Comparison of ENCODE assay signal across 20 cellular contexts in genomic region chr20:44196278-44196677, GRCh38. TPM values are rescaled to one million over a fixed set of nuclear protein-coding genes. Genes with fewer than 3 reads are reported as not detected.
DNase-seq lines count a peak whose midpoint lies in the region; ATAC-seq, FAIRE-seq and TF ChIP-seq lines count a peak whose summit lies in the region.
"Had no signal": no experiment of that assay in that cellular context is flagged by ENCODE, and none has a peak within 500 bp of the region (broad histone marks: within the 10 kb centered on the region; RNA-seq: fewer than 3 reads in every experiment).

No MANE protein-coding gene starts in this region.

- peaks cover 0 to 6% (median 0%) of the 10 kb centered on the region in 5 donors for H3K27me3 Mint-ChIP-seq in naive thymus-derived CD4-positive, alpha-beta T cell
- H3K27me3 Mint-ChIP-seq: activated T-helper 17 cell treated with anti-CD3 and anti-CD28 coated beads, Interleukin-2, amount 50 U/mL, for 72 hours had no signal

- no peak overlapping the region for H3K9ac ChIP-seq in GM12878 (ENCODE audit: control insufficient read depth, insufficient read depth, low read length)

- DNase-seq in DMS53 (lab: John Stamatoyannopoulos, UW) (peak; percentile 18), DMS53 treated with DMSO at 0.1 percent for 48 hours (lab: John Stamatoyannopoulos, UW; ENCODE audit: unreplicated experiment) (no peak), M059J (ENCODE audit: low read depth) (peak; percentile 41), GM12878 (ENCODE audit: low read depth, low spot score) (no peak), GM13977 (ENCODE audit: low spot score) (no peak)
- DNase-seq in naive thymus-derived CD4-positive, alpha-beta T cell: peak in 1 of 9 donors; percentile 14
- DNase-seq: 8988T; MV-4-11; natural killer cell; NCI-H2171 treated with DMSO at 0.1 percent for 48 hours; NK-92 treated with Interleukin-12 subunit alpha and Interleukin-12 subunit beta, amount 100 ng/mL, for 24 hours; substantia nigra had no signal

- TF ChIP-seq EP300 in GM12878 (IDR thresholded peaks at IDR 0.05; ENCODE audit: borderline replicate concordance in 1 of 2, control insufficient read depth in 1 of 2, low read depth in 2 of 2, low read length in 2 of 2): no peak

- H3K4me3 Mint-ChIP-seq in naive thymus-derived CD4-positive, alpha-beta T cell: no peak overlapping the region
- H3K4me3 Mint-ChIP-seq: activated T-helper 17 cell treated with anti-CD3 and anti-CD28 coated beads, Interleukin-2, amount 50 U/mL, for 72 hours; natural killer cell had no signal

- no peaks in the 10 kb centered on the region for H3K27me3 ChIP-seq in GM12878 (replicated peaks in 1 of 2; ENCODE audit: control insufficient read depth in 2 of 2, insufficient read depth in 2 of 2, low read length in 1 of 2)
- H3K27me3 ChIP-seq in naive thymus-derived CD4-positive, alpha-beta T cell (ENCODE audit: control insufficient read depth in 2 of 2, insufficient read depth in 2 of 2, low read length in 2 of 2): no peaks in the 10 kb centered on the region

- in situ Hi-C loops in GM12878 (cut with MboI): no loop called here
- in situ Hi-C loops in GM13977 (cut with MboI; ENCODE audit: low pct_unique_long_range_greater_than_20kb, low sequenced_read_pairs, unreplicated experiment): no loop called here

- no peak overlapping the region for H3K27ac ChIP-seq in GM12878 (ENCODE audit: control insufficient read depth, insufficient read depth)
- H3K27ac ChIP-seq in naive thymus-derived CD4-positive, alpha-beta T cell (ENCODE audit: low read depth, low read length): no peak overlapping the region
- H3K27ac ChIP-seq: coronary artery had no signal

- H4K20me1 ChIP-seq in GM12878 (ENCODE audit: control insufficient read depth, insufficient read depth): no peaks in the 10 kb centered on the region

- H3K9me3 Mint-ChIP-seq in naive thymus-derived CD4-positive, alpha-beta T cell: peaks cover 0 to 2% (median 0%) of the 10 kb centered on the region in 11 donors
- H3K9me3 Mint-ChIP-seq: activated T-helper 17 cell treated with anti-CD3 and anti-CD28 coated beads, Interleukin-2, amount 50 U/mL, for 72 hours; natural killer cell had no signal

- no peak overlapping the region for H3K4me3 ChIP-seq in GM12878
- H3K4me3 ChIP-seq in naive thymus-derived CD4-positive, alpha-beta T cell (ENCODE audit: low read length): no peak overlapping the region
- H3K4me3 ChIP-seq: coronary artery had no signal

- no TSS peak for BruUV-seq in GM12878 (replicated peaks; lab: Mats Ljungman, UMichigan)

- H3K4me2 ChIP-seq in GM12878 (ENCODE audit: control insufficient read depth, insufficient read depth): no peak overlapping the region

- TF ChIP-seq POLR2A in GM12878 (IDR thresholded peaks at IDR 0.05; ENCODE audit: low read depth, low read length): no peak

- no peak for TF ChIP-seq RAD21 in GM12878 (IDR thresholded peaks at IDR 0.05; ENCODE audit: insufficient read depth, low read depth, low read length)

- H3K36me3 ChIP-seq in GM12878 (ENCODE audit: control insufficient read depth in 2 of 2, insufficient read depth in 2 of 2, low read length in 1 of 2): peaks cover 13 to 18% of the 10 kb centered on the region in 2 experiments; a peak in 3 of 4 replicates
- H3K36me3 ChIP-seq in naive thymus-derived CD4-positive, alpha-beta T cell (ENCODE audit: control insufficient read depth in 2 of 3, insufficient read depth in 3 of 3, low read length in 3 of 3): peaks cover 17 to 47% (median 37%) of the 10 kb centered on the region in 3 experiments

- no peaks in the 10 kb centered on the region for H3K4me1 ChIP-seq in GM12878 (ENCODE audit: control insufficient read depth, insufficient read depth, low read length)
- H3K4me1 ChIP-seq in naive thymus-derived CD4-positive, alpha-beta T cell (ENCODE audit: control insufficient read depth in 2 of 2, insufficient read depth in 2 of 2, low read length in 2 of 2): no peaks in the 10 kb centered on the region

- no peak for FAIRE-seq in GM12878 (lab: Jason Lieb, UNC)

- peaks cover 8 to 46% (median 31%) of the 10 kb centered on the region in 5 donors for H3K36me3 Mint-ChIP-seq in naive thymus-derived CD4-positive, alpha-beta T cell

- ATAC-seq in GM12878 (peak; percentile 37; the same call in 2 of the 3 replicates), HG02678 (IDR thresholded peaks at IDR 0.05; ENCODE audit: unreplicated experiment) (no peak), GM21423 (IDR thresholded peaks at IDR 0.05; ENCODE audit: unreplicated experiment) (no peak)
- peak; percentile 50 for ATAC-seq in naive thymus-derived CD4-positive, alpha-beta T cell
- ATAC-seq: activated T-helper 17 cell treated with anti-CD3 and anti-CD28 coated beads, Interleukin-2, amount 50 U/mL, for 72 hours; esophagus mucosa; natural killer cell had no signal

- H2AFZ ChIP-seq in GM12878 (ENCODE audit: control insufficient read depth, low read depth, low read length): no peak overlapping the region

- CTCF ChIA-PET in GM12878 (lab: Yijun Ruan, JAX): interaction anchor here (0.7 to 3.4 kb wide), 8 partner anchors 11 to 115 kb away, joined by 3 to 22 read pairs (median 6); partner anchors contain the start of gene FITM2
- CTCF ChIA-PET in naive thymus-derived CD4-positive, alpha-beta T cell (lab: Charles Lee): interaction anchor here (0.8 to 1.9 kb wide), 2 partner anchors 79 to 412 kb away, joined by 3 to 11 read pairs; no protein-coding TSS in a partner anchor

- TF ChIP-seq CTCF in GM12878 (IDR thresholded peaks at IDR 0.05 in 2 of 3, conservative IDR thresholded peaks at IDR 0.05 in 1 of 3; ENCODE audit: control insufficient read depth in 2 of 3, extremely low read depth in 1 of 3, insufficient read depth in 1 of 3, low read depth in 3 of 3, low read length in 3 of 3): peak in 1 of 3 experiments; percentile 15; a peak in 2 of 6 replicates
- TF ChIP-seq CTCF in GM13977 (IDR thresholded peaks at IDR 0.05; ENCODE audit: extremely low read depth, insufficient read depth, missing control alignments): no peak

- RAD21 ChIA-PET in GM12878 (lab: Charles Lee; ENCODE audit: unreplicated experiment): interaction anchor here (0.6 kb wide), 2 partner anchors 21 to 264 kb away, joined by 3 to 4 read pairs; no protein-coding TSS in a partner anchor

- peak overlapping the region in 2 of 9 donors; percentile 22 to 30 for H3K27ac Mint-ChIP-seq in naive thymus-derived CD4-positive, alpha-beta T cell

- WGBS in GM12878 (ENCODE audit: insufficient coverage, insufficient replicate concordance, low lambda C conversion rate, missing lambda C conversion rate): 78% methylated on average over 3 of the region's 3 CpGs

- no peaks in the 10 kb centered on the region for H3K9me3 ChIP-seq in GM12878 (replicated peaks; ENCODE audit: control insufficient read depth, insufficient read depth, low read length)
- no peaks in the 10 kb centered on the region for H3K9me3 ChIP-seq in naive thymus-derived CD4-positive, alpha-beta T cell (ENCODE audit: control insufficient read depth in 2 of 3, low read length in 3 of 3)

- intact Hi-C loops in GM12878 (cut with micrococcal nuclease; ENCODE audit: unreplicated experiment): no loop called here
- intact Hi-C loops in naive thymus-derived CD4-positive, alpha-beta T cell (cut with micrococcal nuclease): no loop called here

- H3K79me2 ChIP-seq in GM12878 (ENCODE audit: control insufficient read depth, insufficient read depth, low read length): no peaks in the 10 kb centered on the region

- POLR2A ChIA-PET in GM12878 (lab: Charles Lee): no interaction called here
- POLR2A ChIA-PET in naive thymus-derived CD4-positive, alpha-beta T cell (lab: Charles Lee): no interaction called here

- H3K4me1 Mint-ChIP-seq in naive thymus-derived CD4-positive, alpha-beta T cell: peaks cover 16 to 29% (median 21%) of the 10 kb centered on the region in 7 donors

- SMC1A ChIA-PET in GM12878 (lab: Charles Lee; ENCODE audit: uncharacterized antibody, unreplicated experiment): interaction anchor here (0.7 to 1.5 kb wide), 5 partner anchors 11 to 172 kb away, joined by 3 to 5 read pairs (median 3); no protein-coding TSS in a partner anchor

RNA-seq across cellular contexts. Expression of gene JPH2, which starts 9.3 kb away (rescaled TPM):
- total RNA-seq in M059J (2014; rRNA removed; shearing (Covaris generic)): 16.4 and 39.3 TPM in 2 replicates
- 0.27 and 0.42 TPM in 2 replicates for total RNA-seq in GM12878 (2013; cell fraction: nucleolus; rRNA removed)
- total RNA-seq in GM12878 (2014; rRNA removed) (not detected in 2 replicates), GM12878 (2014; rRNA removed; fragmentation: Illumina TruSeq; extraction: Trizol) (not detected in 2 replicates), GM12878 (2021) (not detected in 2 replicates)
- polyA plus RNA-seq in GM12878 (2011; ENCODE audit: low read depth): not detected
- polyA plus RNA-seq in GM12878 (2011; rRNA removed) (0.07 and 0.16 TPM in 2 replicates), GM12878 (2014; fragmentation: Illumina TruSeq; extraction: Trizol) (not detected in 2 replicates), GM12878 (2014; fragmentation: Nextera tagmentation; extraction: Ambion mirVana) (not detected), GM12878 (2014; rRNA removed) (not detected in 2 replicates), GM12878 (2016; fragmentation: Nextera tagmentation; extraction: Ambion mirVana) (not detected)
- 0.10 and 0.12 TPM in 2 replicates for polyA plus RNA-seq in GM12878 (2011; cell fraction: cytosol; rRNA removed)
- 0.37 and 0.40 TPM in 2 replicates for polyA plus RNA-seq in GM12878 (2011; cell fraction: nucleus; rRNA removed)
- polyA plus RNA-seq in GM12878 (2012): 0.05 and 0.07 TPM in 2 replicates
- 0.26 and 0.29 TPM in 2 replicates for polyA minus RNA-seq in GM12878 (2011; rRNA and poly(A)+ RNA removed)
- not detected in 2 replicates for polyA minus RNA-seq in GM12878 (2011; cell fraction: cytosol; rRNA and poly(A)+ RNA removed)
- polyA minus RNA-seq in GM12878 (2011; cell fraction: nucleus; rRNA and poly(A)+ RNA removed): 0.24 and 0.29 TPM in 2 replicates
- under 1 TPM in 2 of 5 experiments, not detected in 3; 0.07 to 0.17 TPM for total RNA-seq in naive thymus-derived CD4-positive, alpha-beta T cell
- polyA plus RNA-seq in naive thymus-derived CD4-positive, alpha-beta T cell: not detected
- total RNA-seq: natural killer cell had no signal

RNA-seq across cellular contexts. Expression of gene OSER1, which starts 14.3 kb away (rescaled TPM):
- 77.3 and 83.3 TPM in 2 replicates for total RNA-seq in M059J (2014; rRNA removed; shearing (Covaris generic))
- total RNA-seq in GM12878 (2013; cell fraction: nucleolus; rRNA removed): 14.2 and 15.2 TPM in 2 replicates
- total RNA-seq in GM12878 (2014; rRNA removed) (19.3 and 21.0 TPM in 2 replicates), GM12878 (2014; rRNA removed; fragmentation: Illumina TruSeq; extraction: Trizol) (22.2 and 23.2 TPM in 2 replicates), GM12878 (2021) (20.4 and 21.6 TPM in 2 replicates)
- polyA plus RNA-seq in GM12878 (2011; ENCODE audit: low read depth): 38.1 TPM
- polyA plus RNA-seq in GM12878 (2011; rRNA removed) (52.5 and 54.0 TPM in 2 replicates), GM12878 (2014; fragmentation: Illumina TruSeq; extraction: Trizol) (28.4 and 37.4 TPM in 2 replicates), GM12878 (2014; fragmentation: Nextera tagmentation; extraction: Ambion mirVana) (10 to 100 TPM; 50.3 to 63.8 TPM), GM12878 (2014; rRNA removed) (22.6 and 23.9 TPM in 2 replicates), GM12878 (2016; fragmentation: Nextera tagmentation; extraction: Ambion mirVana) (10 to 100 TPM; 28.4 to 33.0 TPM)
- polyA plus RNA-seq in GM12878 (2011; cell fraction: cytosol; rRNA removed): 33.3 and 39.4 TPM in 2 replicates
- polyA plus RNA-seq in GM12878 (2011; cell fraction: nucleus; rRNA removed): 31.7 and 56.8 TPM in 2 replicates
- 30.5 and 42.3 TPM in 2 replicates for polyA plus RNA-seq in GM12878 (2012)
- polyA minus RNA-seq in GM12878 (2011; rRNA and poly(A)+ RNA removed): 31.2 and 45.4 TPM in 2 replicates
- polyA minus RNA-seq in GM12878 (2011; cell fraction: cytosol; rRNA and poly(A)+ RNA removed): 11.9 and 13.2 TPM in 2 replicates
- polyA minus RNA-seq in GM12878 (2011; cell fraction: nucleus; rRNA and poly(A)+ RNA removed): 9.2 and 10.0 TPM in 2 replicates
- total RNA-seq in naive thymus-derived CD4-positive, alpha-beta T cell: 100 to 1,000 TPM in 1 of 5 experiments, 10 to 100 TPM in 4; 25.0 to 115 (median 43.0) TPM
- polyA plus RNA-seq in naive thymus-derived CD4-positive, alpha-beta T cell: 10 to 100 TPM; 36.2 to 62.0 TPM

RNA-seq across cellular contexts. Expression of gene GDAP1L1, which starts 50.8 kb away (rescaled TPM):
- total RNA-seq in M059J (2014; rRNA removed; shearing (Covaris generic)): 0.42 TPM in 1 of 2 replicates, not detected in the other
- not detected in 2 replicates for total RNA-seq in GM12878 (2013; cell fraction: nucleolus; rRNA removed)
- not detected in 2 replicates for total RNA-seq in GM12878 (2014; rRNA removed)
- total RNA-seq in GM12878 (2014; rRNA removed; fragmentation: Illumina TruSeq; extraction: Trizol): not detected in 2 replicates
- total RNA-seq in GM12878 (2021): not detected in 2 replicates
- polyA plus RNA-seq in GM12878 (2011; ENCODE audit: low read depth): not detected
- polyA plus RNA-seq in GM12878 (2011; rRNA removed): 0.08 TPM in 1 of 2 replicates, not detected in the other
- 0.07 and 0.20 TPM in 2 replicates for polyA plus RNA-seq in GM12878 (2011; cell fraction: cytosol; rRNA removed)
- polyA plus RNA-seq in GM12878 (2011; cell fraction: nucleus; rRNA removed): 0.19 and 0.25 TPM in 2 replicates
- polyA plus RNA-seq in GM12878 (2012): 0.20 TPM in 1 of 2 replicates, not detected in the other
- not detected in 2 replicates for polyA plus RNA-seq in GM12878 (2014; fragmentation: Illumina TruSeq; extraction: Trizol)
- not detected for polyA plus RNA-seq in GM12878 (2014; fragmentation: Nextera tagmentation; extraction: Ambion mirVana)
- polyA plus RNA-seq in GM12878 (2014; rRNA removed): not detected in 2 replicates
- under 1 TPM in 1 of 2 experiments, not detected in 1; 0.38 TPM for polyA plus RNA-seq in GM12878 (2016; fragmentation: Nextera tagmentation; extraction: Ambion mirVana)
- 0.10 TPM in 1 of 2 replicates, not detected in the other for polyA minus RNA-seq in GM12878 (2011; rRNA and poly(A)+ RNA removed)
- polyA minus RNA-seq in GM12878 (2011; cell fraction: cytosol; rRNA and poly(A)+ RNA removed): not detected in 2 replicates
- not detected in 2 replicates for polyA minus RNA-seq in GM12878 (2011; cell fraction: nucleus; rRNA and poly(A)+ RNA removed)
- not detected for total RNA-seq in naive thymus-derived CD4-positive, alpha-beta T cell
- not detected for polyA plus RNA-seq in naive thymus-derived CD4-positive, alpha-beta T cell
- total RNA-seq: activated T-helper 17 cell treated with anti-CD3 and anti-CD28 coated beads, Interleukin-2, amount 50 U/mL, for 72 hours; esophagus mucosa; HT1080; liver; natural killer cell; renal cortical epithelial cell had no signal
- polyA plus RNA-seq: liver had no signal

Comparison
In these comparisons a context has a peak if more than half of its experiments do, and no peak if none do; other contexts are left out.
1. DNase-seq: peak in DMS53 (single experiment) and M059J (single experiment); none in DMS53 treated with DMSO at 0.1 percent for 48 hours (single experiment), GM12878 (single experiment) and GM13977 (single experiment).
2. ATAC-seq: peak in GM12878 (single experiment) and naive thymus-derived CD4-positive, alpha-beta T cell (single experiment); none in HG02678 (single experiment) and GM21423 (single experiment).
3. RNA of gene JPH2, which starts 9.3 kb away (total RNA-seq): 16.4 to 39.3 TPM in M059J; 0.07 to 0.17 TPM in naive thymus-derived CD4-positive, alpha-beta T cell and 0.27 to 0.42 TPM in GM12878; every median in the first group is over 10 times any median in the second.